ENCODE assay signal across 16 cellular contexts in the genomic region with DNA sequence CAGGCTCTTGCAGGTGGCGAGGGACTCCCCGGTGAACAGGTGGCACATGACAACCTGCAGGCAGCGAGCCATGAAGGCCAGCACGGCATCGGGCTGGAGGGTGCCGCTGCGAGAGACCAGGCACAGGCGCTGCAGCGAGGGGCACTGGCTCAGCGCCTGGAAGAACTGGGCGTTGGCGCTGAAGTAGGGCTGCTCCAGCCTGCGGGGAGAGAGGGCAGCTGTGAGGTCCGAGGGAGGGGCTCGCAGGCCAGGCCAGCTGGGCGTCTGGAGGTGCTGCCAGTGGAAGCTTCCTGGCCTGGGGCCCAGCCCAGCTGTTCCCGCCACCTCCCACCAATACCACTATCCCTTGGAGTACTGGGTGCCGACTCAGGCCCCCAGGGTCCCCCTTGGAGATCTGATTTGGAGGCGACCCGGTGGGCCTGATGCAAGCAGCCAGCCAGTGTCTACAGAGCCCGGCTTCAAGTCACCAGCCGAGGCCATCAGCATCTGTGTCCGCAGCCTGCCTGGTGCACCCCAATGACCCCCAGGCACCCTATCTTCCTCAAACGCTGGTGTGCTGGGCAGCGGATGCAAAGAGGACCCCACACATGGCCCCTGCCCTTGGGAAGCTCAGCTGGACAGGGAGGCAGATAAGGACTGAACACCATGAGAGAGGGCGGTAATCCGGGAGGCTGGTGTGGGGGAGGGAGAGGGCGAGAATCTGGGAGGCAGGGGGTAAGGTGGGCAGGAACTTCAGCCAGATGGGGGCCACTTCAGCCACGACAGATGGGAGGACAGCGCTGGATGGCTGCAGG. TPM values are rescaled to one million over a fixed set of nuclear protein-coding genes. Genes with fewer than 3 reads are reported as not detected.
DNase-seq lines count a peak whose midpoint lies in the region; ATAC-seq, FAIRE-seq and TF ChIP-seq lines count a peak whose summit lies in the region.
"Had no signal": no experiment of that assay in that cellular context is flagged by ENCODE, and none has a peak within 500 bp of the region (broad histone marks: within the 10 kb centered on the region; RNA-seq: fewer than 3 reads in every experiment).

No MANE protein-coding gene starts in this region.

- H3K27me3 Mint-ChIP-seq in H9 (ENCODE audit: low read depth) = no peaks in the 10 kb centered on the region
- peaks cover 2% of the 10 kb centered on the region for H3K27me3 Mint-ChIP-seq in HFFc6 (ENCODE audit: insufficient read depth)
- H3K27me3 Mint-ChIP-seq: CD4-positive, CD25-positive, alpha-beta regulatory T cell; stimulated activated naive CD8-positive, alpha-beta T cell treated with anti-CD3 and anti-CD28 coated beads, Interleukin-15, Interleukin-2, amounts not matched to agents 100 ng/mL and 50 ng/mL, for 24 hours had no signal

- TF ChIP-seq POLR2A in H1 (IDR thresholded peaks at IDR 0.05; ENCODE audit: control extremely low read depth in 1 of 2, low read depth in 2 of 2, low read length in 2 of 2) (no peak), stomach (IDR thresholded peaks at IDR 0.05) (no peak)

- H3K9me3 ChIP-seq in H9 (ENCODE audit: control insufficient read depth, low read depth, low read length) (no peaks in the 10 kb centered on the region), H1 (ENCODE audit: insufficient read depth in 2 of 2, low read depth in 1 of 2, low read length in 1 of 2) (no peaks in the 10 kb centered on the region), stomach (no peaks in the 10 kb centered on the region)
- H3K9me3 ChIP-seq: breast epithelium, MG63, psoas muscle had no signal

- H4K5ac ChIP-seq in H9 (ENCODE audit: insufficient read length, low read depth, low read length) = no peak overlapping the region
- H4K5ac ChIP-seq in H1 (ENCODE audit: insufficient read length, low read depth, low read length) = no peak overlapping the region

- H3K4me1 Mint-ChIP-seq in H9 (peaks cover 15 to 27% of the 10 kb centered on the region in 2 experiments), HFFc6 (ENCODE audit: low read depth) (peaks cover 19% of the 10 kb centered on the region)

- H3K36me3 Mint-ChIP-seq in H9 (ENCODE audit: insufficient read depth in 1 of 3, low read depth in 3 of 3) (peaks cover 3 to 20% (median 10%) of the 10 kb centered on the region in 3 experiments; a peak in 5 of 7 replicates), HFFc6 (ENCODE audit: low read depth) (no peaks in the 10 kb centered on the region)

- TF ChIP-seq RAD21 in H1 (IDR thresholded peaks at IDR 0.05 in 1 of 2, conservative IDR thresholded peaks at IDR 0.05 in 1 of 2; ENCODE audit: low read depth in 2 of 2, low read length in 2 of 2) = no peak

- H3K79me1 ChIP-seq in H9 (ENCODE audit: insufficient read depth, low read depth, low read length, poor library complexity, severe bottlenecking) (no peaks in the 10 kb centered on the region), H1 (ENCODE audit: low read depth, low read length) (0 out of 2 replicates have a peak, but pooled peaks cover 2% of the 10 kb centered on the region)

- H2BK20ac ChIP-seq in H9 (ENCODE audit: low read depth, low read length, poor library complexity, severe bottlenecking) (no peak overlapping the region), H1 (ENCODE audit: low read length) (no peak overlapping the region)

- H2BK120ac ChIP-seq in H9 (ENCODE audit: low read depth, low read length, poor library complexity, severe bottlenecking) (no peak overlapping the region), H1 (replicated peaks; ENCODE audit: low read depth, low read length) (no peak overlapping the region)

- H3K14ac ChIP-seq in H9 (ENCODE audit: insufficient read depth, low read length) (no peak overlapping the region; the same call in 1 of the 2 replicates), H1 (ENCODE audit: insufficient read length) (no peak overlapping the region)

- H4K20me1 ChIP-seq in H9 (ENCODE audit: control insufficient read depth, insufficient read depth, insufficient read length) (no peaks in the 10 kb centered on the region), H1 (replicated peaks in 1 of 2; ENCODE audit: control insufficient read depth in 1 of 2, insufficient read depth in 2 of 2, low read length in 2 of 2) (peaks cover 3 to 19% of the 10 kb centered on the region in 2 experiments)

- H3K27ac Mint-ChIP-seq in H9 (peak overlapping the region; percentile 35 to 87 (median 46); a peak in 3 of 7 replicates), HFFc6 (no peak overlapping the region)
- H3K27ac Mint-ChIP-seq: stimulated activated naive CD8-positive, alpha-beta T cell treated with anti-CD3 and anti-CD28 coated beads, Interleukin-15, Interleukin-2, amounts not matched to agents 100 ng/mL and 50 ng/mL, for 24 hours; T-helper 2 cell treated with Interferon-gamma antibody and Interleukin-4, amounts not matched to agents 5 μg/mL and 100 μg/mL, for 36 hours had no signal

- no peaks in the 10 kb centered on the region; the same call in 1 of the 2 replicates for H3K4me1 ChIP-seq in H9 (ENCODE audit: insufficient read depth, low read length)
- H3K4me1 ChIP-seq in H1 (replicated peaks in 1 of 4; ENCODE audit: control insufficient read depth in 3 of 4, insufficient read depth in 4 of 4, low read length in 3 of 4) = peaks cover 0 to 20% (median 13%) of the 10 kb centered on the region in 4 experiments; a peak in 5 of 7 replicates
- H3K4me1 ChIP-seq in stomach = peaks cover 16 to 53% (median 44%) of the 10 kb centered on the region in 4 donors

- CTCF ChIA-PET in H1 (lab: Charles Lee; ENCODE audit: partially characterized antibody) = interaction anchor here (0.6 to 3.9 kb wide), 10 partner anchors 12 to 256 kb away, joined by 3 to 27 read pairs (median 4); no protein-coding TSS in a partner anchor

- H3K18ac ChIP-seq in H9 (ENCODE audit: insufficient read length, low read depth, low read length) (no peak overlapping the region), H1 (ENCODE audit: extremely low read depth, low read length) (peak overlapping the region; percentile 89)

- POLR2A ChIA-PET in H1 (lab: Charles Lee; ENCODE audit: partially characterized antibody) = interaction anchor here (0.6 to 0.7 kb wide), 2 partner anchors 25 to 119 kb away, joined by 3 read pairs; no protein-coding TSS in a partner anchor

- intact Hi-C loops in stomach (cut with DNase I; ENCODE audit: low total_unique reads) = loop anchor here (10.0 kb wide), 2 partner anchors 173 to 213 kb away; no protein-coding TSS in a partner anchor

- H3K23me2 ChIP-seq in H9 (ENCODE audit: insufficient read length, low read depth, low read length, poor library complexity, severe bottlenecking) = no peaks in the 10 kb centered on the region
- H3K23me2 ChIP-seq in H1 (ENCODE audit: low read depth, low read length) = no peaks in the 10 kb centered on the region

- no peak overlapping the region for H4K91ac ChIP-seq in H9 (ENCODE audit: insufficient read length, low read depth, low read length)
- H4K91ac ChIP-seq in H1 (replicated peaks; ENCODE audit: insufficient read length, low read length) = peak overlapping the region; percentile 44

- H3T11ph ChIP-seq in H9 (ENCODE audit: low read length) = no peak overlapping the region

- no peak for ATAC-seq in HG03439 (IDR thresholded peaks at IDR 0.05; ENCODE audit: unreplicated experiment)
- ATAC-seq: psoas muscle had no signal

- WGBS in H9 (ENCODE audit: extremely low coverage, insufficient read length, low lambda C conversion rate) = no CpG with 5 or more reads among the region's 30 CpGs
- WGBS in H1 (ENCODE audit: extremely low coverage in 1 of 2, insufficient coverage in 1 of 2, insufficient read length in 1 of 2, insufficient replicate concordance in 2 of 2, low coverage in 1 of 2, low lambda C conversion rate in 2 of 2, missing lambda C conversion rate in 1 of 2), 2 experiments = 85% methylated on average over 29 of the region's 30 CpGs; no CpG with 5 or more reads in 1 of the 2 experiments
- 57 to 78% (median 72%) methylated on average over 10 to 30 of the region's 30 CpGs for WGBS in stomach, 5 donors

- no peak overlapping the region for H2BK12ac ChIP-seq in H9 (ENCODE audit: insufficient read length, low read depth, low read length)
- no peak overlapping the region for H2BK12ac ChIP-seq in H1 (ENCODE audit: low read depth, low read length)

- no peak for TF ChIP-seq EP300 in H1 (IDR thresholded peaks at IDR 0.05; ENCODE audit: borderline replicate concordance in 1 of 2, low read depth in 2 of 2, low read length in 2 of 2)
- TF ChIP-seq EP300 in stomach (IDR thresholded peaks at IDR 0.05) = no peak

- H3K4ac ChIP-seq in H9 (ENCODE audit: low read depth, low read length) (no peak overlapping the region), H1 (replicated peaks; ENCODE audit: insufficient read length, low read depth, low read length) (peak overlapping the region; percentile 13)

- H3K27ac ChIP-seq in H9 (ENCODE audit: insufficient read length, low read depth, low read length) (no peak overlapping the region), H1 (ENCODE audit: low read depth, low read length) (no peak overlapping the region), stomach (no peak overlapping the region)
- H3K27ac ChIP-seq: breast epithelium, psoas muscle had no signal

- no peak overlapping the region for H3K4me2 ChIP-seq in H9 (ENCODE audit: insufficient read depth, insufficient read length, low read length)
- no peak overlapping the region; a peak in 1 of 4 replicates for H3K4me2 ChIP-seq in H1 (ENCODE audit: insufficient read depth in 1 of 2, low read depth in 2 of 2, low read length in 2 of 2)

- H3K4me3 ChIP-seq in H1 (ENCODE audit: extremely low read depth in 1 of 4, insufficient read depth in 2 of 4, low read depth in 3 of 4, low read length in 4 of 4) = peak overlapping the region in 1 of 4 experiments; percentile 22; a peak in 1 of 8 replicates
- no peak overlapping the region for H3K4me3 ChIP-seq in stomach
- H3K4me3 ChIP-seq: breast epithelium, MG63, psoas muscle had no signal

- DNase-seq in H9 (no peak), NCI-H2196 treated with DMSO at 0.1 percent for 48 hours (lab: John Stamatoyannopoulos, UW; ENCODE audit: unreplicated experiment) (peak; percentile 43), H1 (ENCODE audit: low read depth in 1 of 2, low spot score in 2 of 2) (no peak), stomach (peak; percentile 55), DMS153 (lab: John Stamatoyannopoulos, UW) (no peak), HFFc6 (no peak)
- DNase-seq: activated CD4-positive, alpha-beta T cell treated with anti-CD3 and anti-CD28 coated beads, Interleukin-2, amount 50 U/mL, for 4 hours; activated effector memory CD4-positive, alpha-beta T cell treated with anti-CD3 and anti-CD28 coated beads, Interleukin-2, amount 50 U/mL, for 16 hours; CD4-positive, CD25-positive, alpha-beta regulatory T cell; MG63; psoas muscle; stimulated activated CD4-positive, alpha-beta T cell treated with anti-CD3 and anti-CD28 coated beads, Interleukin-2, amount 100 ng/mL, for 48 hours had no signal

- H3K9ac ChIP-seq in H9 (ENCODE audit: extremely low read depth, insufficient read length, low read length) = no peak overlapping the region
- H3K9ac ChIP-seq in H1 (replicated peaks in 1 of 4; ENCODE audit: extremely low read depth in 1 of 4, low read depth in 3 of 4, low read length in 3 of 4) = no peak overlapping the region

- H2BK15ac ChIP-seq in H9 (ENCODE audit: low read depth, low read length) = no peak overlapping the region
- 0 out of 2 replicates have a peak overlapping the region, but pooled peaks have one; percentile 40 for H2BK15ac ChIP-seq in H1 (ENCODE audit: low read length)

- H2BK5ac ChIP-seq in H9 (ENCODE audit: insufficient read length, low read length) (no peak overlapping the region), H1 (ENCODE audit: low read depth, low read length) (0 out of 2 replicates have a peak overlapping the region, but pooled peaks have one; percentile 75)

- H3K9me3 Mint-ChIP-seq in H9 = no peaks in the 10 kb centered on the region; a peak in 1 of 5 replicates
- no peaks in the 10 kb centered on the region for H3K9me3 Mint-ChIP-seq in HFFc6
- H3K9me3 Mint-ChIP-seq: CD4-positive, CD25-positive, alpha-beta regulatory T cell; stimulated activated naive CD8-positive, alpha-beta T cell treated with anti-CD3 and anti-CD28 coated beads, Interleukin-15, Interleukin-2, amounts not matched to agents 100 ng/mL and 50 ng/mL, for 24 hours; T-helper 2 cell treated with Interferon-gamma antibody and Interleukin-4, amounts not matched to agents 5 μg/mL and 100 μg/mL, for 36 hours had no signal

- H3K27me3 ChIP-seq in H9 (ENCODE audit: insufficient read depth, low read length) = no peaks in the 10 kb centered on the region
- H3K27me3 ChIP-seq in H1 (replicated peaks in 1 of 4; ENCODE audit: control insufficient read depth in 3 of 4, extremely low read depth in 1 of 4, insufficient read depth in 3 of 4, low read length in 3 of 4) = no peaks in the 10 kb centered on the region
- no peaks in the 10 kb centered on the region for H3K27me3 ChIP-seq in stomach
- H3K27me3 ChIP-seq: breast epithelium, MG63 had no signal

- H2AK5ac ChIP-seq in H9 (ENCODE audit: insufficient read length, low read length) (no peak overlapping the region), H1 (ENCODE audit: low read depth, low read length) (no peak overlapping the region)

- FAIRE-seq in H1 (lab: Jason Lieb, UNC) = no peak

- H3K4me3 Mint-ChIP-seq in H9 = 0 out of 5 replicates have a peak overlapping the region, but pooled peaks of 1 of the 2 experiments have one; percentile 27
- no peak overlapping the region for H3K4me3 Mint-ChIP-seq in HFFc6
- H3K4me3 Mint-ChIP-seq: stimulated activated naive CD8-positive, alpha-beta T cell treated with anti-CD3 and anti-CD28 coated beads, Interleukin-15, Interleukin-2, amounts not matched to agents 100 ng/mL and 50 ng/mL, for 24 hours; T-helper 2 cell treated with Interferon-gamma antibody and Interleukin-4, amounts not matched to agents 5 μg/mL and 100 μg/mL, for 36 hours had no signal

- H3K23ac ChIP-seq in H9 (ENCODE audit: insufficient read length, low read depth, low read length) (no peak overlapping the region), H1 (ENCODE audit: insufficient read length) (no peak overlapping the region)

- H3K36me3 ChIP-seq in H1 (ENCODE audit: control insufficient read depth in 2 of 4, insufficient read depth in 4 of 4, low read length in 3 of 4) = peaks cover 0 to 4% (median 2%) of the 10 kb centered on the region in 4 experiments; a peak in 3 of 8 replicates
- peaks cover 0 to 34% (median 20%) of the 10 kb centered on the region in 4 donors for H3K36me3 ChIP-seq in stomach
- H3K36me3 ChIP-seq: breast epithelium had no signal

- no peaks in the 10 kb centered on the region for H3K79me2 ChIP-seq in H9 (ENCODE audit: insufficient read depth, low read length)
- no peaks in the 10 kb centered on the region for H3K79me2 ChIP-seq in H1 (ENCODE audit: control insufficient read depth in 1 of 2, insufficient read depth in 2 of 2, low read length in 2 of 2)

- H2AFZ ChIP-seq in H9 (ENCODE audit: low read length) (no peak overlapping the region), H1 (ENCODE audit: low read length) (no peak overlapping the region)

- H3K56ac ChIP-seq in H9 (ENCODE audit: insufficient read length, low read depth, low read length) (no peak overlapping the region), H1 (replicated peaks; ENCODE audit: insufficient read length, low read depth, low read length) (no peak overlapping the region)

- no peak for TF ChIP-seq CTCF in H9 (conservative IDR thresholded peaks at IDR 0.05)
- TF ChIP-seq CTCF in H1 (IDR thresholded peaks at IDR 0.05; ENCODE audit: control extremely low read depth in 1 of 3, insufficient read depth in 1 of 3, low read depth in 1 of 3, low read length in 3 of 3) = no peak
- no peak for TF ChIP-seq CTCF in stomach (IDR thresholded peaks at IDR 0.05)
- TF ChIP-seq CTCF in HFFc6 (IDR thresholded peaks at IDR 0.05) = no peak

- H4K8ac ChIP-seq in H9 (replicated peaks; ENCODE audit: insufficient read length, low read depth, low read length) (no peak overlapping the region), H1 (ENCODE audit: extremely low read depth, insufficient read depth, low read length) (peak overlapping the region; percentile 88; the same call in 1 of the 2 replicates)

RNA-seq across cellular contexts. Expression of gene FBXL18, which starts 22.2 kb away (rescaled TPM):
- total RNA-seq in H9 (2021) (22.2 and 22.6 TPM in 2 replicates), stomach (10 to 100 TPM in 4 of 5 donors, 1 to 10 TPM in 1; 2.8 to 23.2 (median 14.6) TPM)
- 18.9 and 19.4 TPM in 2 replicates for total RNA-seq in H1 (2021; fragmentation: NEBNext Ultra II Directional; extraction: Animal tissue kit (Norgen Biotek cat#: 25700))
- polyA plus RNA-seq in H1 (2011; rRNA removed) (12.9 and 21.8 TPM in 2 replicates), stomach (1 to 10 TPM in 2 of 3 donors, under 1 TPM in 1; 0.93 to 2.2 (median 1.7) TPM)
- polyA plus RNA-seq in H1 (2011; cell fraction: cytosol; rRNA removed) = 7.4 TPM
- polyA plus RNA-seq in H1 (2011; cell fraction: nucleus; rRNA removed) = 15.0 TPM
- polyA plus RNA-seq in H1 (2012, experiment 1 of 2) = 6.5 to 10.6 TPM (median 8.4 TPM) in 4 replicates
- polyA plus RNA-seq in H1 (2012, experiment 2 of 2) = 7.4 TPM
- 10.7 TPM for polyA plus RNA-seq in H1 (2013, experiment 1 of 2)
- polyA plus RNA-seq in H1 (2013, experiment 2 of 2) = 10.9 TPM
- polyA minus RNA-seq in H1 (2011; rRNA and poly(A)+ RNA removed) = 11.1 and 12.9 TPM in 2 replicates
- 13.1 TPM for polyA minus RNA-seq in H1 (2011; cell fraction: cytosol; rRNA and poly(A)+ RNA removed)
- 18.4 TPM for polyA minus RNA-seq in H1 (2011; cell fraction: nucleus; rRNA and poly(A)+ RNA removed)
- 10 to 100 TPM; 17.9 to 24.4 (median 20.0) TPM for total RNA-seq in HFFc6 (2021; fragmentation: NEBNext Ultra II Directional; extraction: Animal tissue kit (Norgen Biotek cat#: 25700))

RNA-seq across cellular contexts. Expression of gene ACTB, which starts 39.0 kb away (rescaled TPM):
- 5,597 and 5,803 TPM in 2 replicates for total RNA-seq in H9 (2021)
- total RNA-seq in H1 (2021; fragmentation: NEBNext Ultra II Directional; extraction: Animal tissue kit (Norgen Biotek cat#: 25700)) = 5,193 and 5,434 TPM in 2 replicates
- 3,302 and 5,403 TPM in 2 replicates for polyA plus RNA-seq in H1 (2011; rRNA removed)
- polyA plus RNA-seq in H1 (2011; cell fraction: cytosol; rRNA removed) = 2,071 TPM
- polyA plus RNA-seq in H1 (2011; cell fraction: nucleus; rRNA removed) = 4,500 TPM
- 6,137 to 6,485 TPM (median 6,195 TPM) in 4 replicates for polyA plus RNA-seq in H1 (2012, experiment 1 of 2)
- polyA plus RNA-seq in H1 (2012, experiment 2 of 2) = 10,957 TPM
- 8,552 TPM for polyA plus RNA-seq in H1 (2013, experiment 1 of 2)
- polyA plus RNA-seq in H1 (2013, experiment 2 of 2) = 8,467 TPM
- 2,491 and 4,199 TPM in 2 replicates for polyA minus RNA-seq in H1 (2011; rRNA and poly(A)+ RNA removed)
- polyA minus RNA-seq in H1 (2011; cell fraction: cytosol; rRNA and poly(A)+ RNA removed) = 2,951 TPM
- 2,361 TPM for polyA minus RNA-seq in H1 (2011; cell fraction: nucleus; rRNA and poly(A)+ RNA removed)
- 1,000 to 10,000 TPM; 1,436 to 4,897 (median 3,222) TPM for total RNA-seq in stomach
- polyA plus RNA-seq in stomach = 1,000 to 10,000 TPM; 2,327 to 6,028 (median 4,530) TPM
- total RNA-seq in HFFc6 (2021; fragmentation: NEBNext Ultra II Directional; extraction: Animal tissue kit (Norgen Biotek cat#: 25700)) = over 10,000 TPM in 5 of 6 experiments, 1,000 to 10,000 TPM in 1; 9,852 to 14,845 (median 13,380) TPM

Comparison
In these comparisons a context has a peak if more than half of its experiments do, and no peak if none do; other contexts are left out.
1. DNase-seq: peak in NCI-H2196 treated with DMSO at 0.1 percent for 48 hours (single experiment) and stomach (single experiment); none in H9 (single experiment), H1 (0 of 2), DMS153 (single experiment) and HFFc6 (single experiment).